In genomic region chr6:45543298-45544235, GRCh38 we compare ENCODE assay signal across 17 cellular contexts.
DNase-seq lines count a peak whose midpoint lies in the region; ATAC-seq and TF ChIP-seq lines count a peak whose summit lies in the region.
"Had no signal": no experiment of that assay in that cellular context is flagged by ENCODE, and none has a peak within 500 bp of the region (broad histone marks: within the 10 kb centered on the region; RNA-seq: fewer than 3 reads in every experiment).

No MANE protein-coding gene starts in this region.

- intact Hi-C loops in natural killer cell (cut with micrococcal nuclease): no loop called here

- no peak overlapping the region for H3K4me3 ChIP-seq in foreskin fibroblast (ENCODE audit: low read depth in 1 of 2, low read length in 2 of 2)
- H3K4me3 ChIP-seq: BLaER1, esophagus muscularis mucosa had no signal

- H3K27ac Mint-ChIP-seq in natural killer cell treated with Interleukin-12 subunit alpha and Interleukin-12 subunit beta and Interleukin-15 and Interleukin-18, amount 100 ng/mL, for 72 hours: peak overlapping the region; percentile 22 to 42
- H3K27ac Mint-ChIP-seq in natural killer cell (no peak overlapping the region), T-cell (no peak overlapping the region)
- peak overlapping the region; percentile 78 for H3K27ac Mint-ChIP-seq in activated T-helper 17 cell treated with anti-CD3 and anti-CD28 coated beads, Interleukin-2, amount 50 U/mL, for 72 hours
- H3K27ac Mint-ChIP-seq: progenitor cell of endocrine pancreas; stimulated activated memory B cell treated with anti-CD40 and anti-IgM and Interleukin-4, amounts not matched to agents 10 μg/mL and 1 μg/mL and 100 μg/mL, for 72 hours had no signal

- CTCF ChIA-PET in T-cell (lab: Charles Lee): interaction anchor here in 1 of 2 donors (0.6 kb wide), 1 partner anchor 19 kb away, joined by 3 read pairs; no protein-coding TSS in a partner anchor

- DNase-seq in natural killer cell treated with Interleukin-12 subunit alpha and Interleukin-12 subunit beta and Interleukin-15 and Interleukin-18, amount 100 ng/mL, for 72 hours (ENCODE audit: low spot score): no peak
- DNase-seq in natural killer cell: no peak
- peak; percentile 60 to 76 for DNase-seq in foreskin fibroblast
- no peak for DNase-seq in NCI-H1694 (lab: John Stamatoyannopoulos, UW)
- no peak for DNase-seq in T-cell
- DNase-seq: central memory CD4-positive, alpha-beta T cell; midbrain; NCI-H524 treated with DMSO at 0.1 percent for 48 hours; SHP77 had no signal

- ATAC-seq in natural killer cell treated with Interleukin-12 subunit alpha and Interleukin-12 subunit beta and Interleukin-15 and Interleukin-18, amount 100 ng/mL, for 72 hours: peak in 1 of 2 donors; percentile 71
- ATAC-seq in natural killer cell (no peak), HG03354 (IDR thresholded peaks at IDR 0.05; ENCODE audit: poor library complexity, severe bottlenecking, unreplicated experiment) (no peak), GM18519 (IDR thresholded peaks at IDR 0.05; ENCODE audit: low FRiP score, unreplicated experiment) (no peak), T-cell (replicated peaks in 1 of 4) (no peak)
- ATAC-seq in activated T-helper 17 cell treated with anti-CD3 and anti-CD28 coated beads, Interleukin-2, amount 50 U/mL, for 72 hours (replicated peaks): peak; percentile 92
- ATAC-seq: HCT116; stimulated activated memory B cell treated with anti-CD40 and anti-IgM and Interleukin-4, amounts not matched to agents 10 μg/mL and 1 μg/mL and 100 μg/mL, for 72 hours had no signal

- no peak for TF ChIP-seq CTCF in natural killer cell (IDR thresholded peaks at IDR 0.05)
- no peak for TF ChIP-seq CTCF in foreskin fibroblast (IDR thresholded peaks at IDR 0.05; ENCODE audit: low read depth, low read length)

- POLR2A ChIA-PET in T-cell (lab: Charles Lee): interaction anchor here in 1 of 2 donors (0.6 kb wide), 2 partner anchors 12 to 1446 kb away, joined by 3 read pairs; no protein-coding TSS in a partner anchor

- H3K27me3 Mint-ChIP-seq in natural killer cell treated with Interleukin-12 subunit alpha and Interleukin-12 subunit beta and Interleukin-15 and Interleukin-18, amount 100 ng/mL, for 72 hours: no peaks in the 10 kb centered on the region
- H3K27me3 Mint-ChIP-seq in natural killer cell (ENCODE audit: low read depth in 2 of 2): no peaks in the 10 kb centered on the region
- H3K27me3 Mint-ChIP-seq in activated T-helper 17 cell treated with anti-CD3 and anti-CD28 coated beads, Interleukin-2, amount 50 U/mL, for 72 hours: no peaks in the 10 kb centered on the region
- no peaks in the 10 kb centered on the region for H3K27me3 Mint-ChIP-seq in T-cell
- H3K27me3 Mint-ChIP-seq: progenitor cell of endocrine pancreas; stimulated activated memory B cell treated with anti-CD40 and anti-IgM and Interleukin-4, amounts not matched to agents 10 μg/mL and 1 μg/mL and 100 μg/mL, for 72 hours had no signal

- peaks cover 0 to 18% of the 10 kb centered on the region in 2 donors for H3K4me1 Mint-ChIP-seq in natural killer cell treated with Interleukin-12 subunit alpha and Interleukin-12 subunit beta and Interleukin-15 and Interleukin-18, amount 100 ng/mL, for 72 hours (ENCODE audit: low read depth in 2 of 2)
- no peaks in the 10 kb centered on the region for H3K4me1 Mint-ChIP-seq in natural killer cell
- H3K4me1 Mint-ChIP-seq in activated T-helper 17 cell treated with anti-CD3 and anti-CD28 coated beads, Interleukin-2, amount 50 U/mL, for 72 hours: peaks cover 31% of the 10 kb centered on the region
- peaks cover 11 to 16% (median 15%) of the 10 kb centered on the region in 3 donors for H3K4me1 Mint-ChIP-seq in T-cell

- peak overlapping the region; percentile 24 for H3K4me3 Mint-ChIP-seq in natural killer cell treated with Interleukin-12 subunit alpha and Interleukin-12 subunit beta and Interleukin-15 and Interleukin-18, amount 100 ng/mL, for 72 hours
- H3K4me3 Mint-ChIP-seq in natural killer cell (no peak overlapping the region), T-cell (no peak overlapping the region)
- H3K4me3 Mint-ChIP-seq in activated T-helper 17 cell treated with anti-CD3 and anti-CD28 coated beads, Interleukin-2, amount 50 U/mL, for 72 hours: peak overlapping the region; percentile 61
- H3K4me3 Mint-ChIP-seq: stimulated activated memory B cell treated with anti-CD40 and anti-IgM and Interleukin-4, amounts not matched to agents 10 μg/mL and 1 μg/mL and 100 μg/mL, for 72 hours had no signal

- H3K36me3 Mint-ChIP-seq in natural killer cell treated with Interleukin-12 subunit alpha and Interleukin-12 subunit beta and Interleukin-15 and Interleukin-18, amount 100 ng/mL, for 72 hours: peaks cover 12% of the 10 kb centered on the region
- no peaks in the 10 kb centered on the region for H3K36me3 Mint-ChIP-seq in natural killer cell
- H3K36me3 Mint-ChIP-seq in activated T-helper 17 cell treated with anti-CD3 and anti-CD28 coated beads, Interleukin-2, amount 50 U/mL, for 72 hours (ENCODE audit: low read depth): peaks cover 98% of the 10 kb centered on the region
- H3K36me3 Mint-ChIP-seq in T-cell: peaks cover 20% of the 10 kb centered on the region
- H3K36me3 Mint-ChIP-seq: stimulated activated memory B cell treated with anti-CD40 and anti-IgM and Interleukin-4, amounts not matched to agents 10 μg/mL and 1 μg/mL and 100 μg/mL, for 72 hours had no signal

- H3K9me3 Mint-ChIP-seq in natural killer cell treated with Interleukin-12 subunit alpha and Interleukin-12 subunit beta and Interleukin-15 and Interleukin-18, amount 100 ng/mL, for 72 hours: no peaks in the 10 kb centered on the region
- H3K9me3 Mint-ChIP-seq in natural killer cell (no peaks in the 10 kb centered on the region), T-cell (no peaks in the 10 kb centered on the region)
- H3K9me3 Mint-ChIP-seq in activated T-helper 17 cell treated with anti-CD3 and anti-CD28 coated beads, Interleukin-2, amount 50 U/mL, for 72 hours: no peaks in the 10 kb centered on the region
- H3K9me3 Mint-ChIP-seq: stimulated activated memory B cell treated with anti-CD40 and anti-IgM and Interleukin-4, amounts not matched to agents 10 μg/mL and 1 μg/mL and 100 μg/mL, for 72 hours had no signal

Comparison
In these comparisons a context has a peak if more than half of its experiments do, and no peak if none do; other contexts are left out.
1. H3K27ac Mint-ChIP-seq: peak in natural killer cell treated with Interleukin-12 subunit alpha and Interleukin-12 subunit beta and Interleukin-15 and Interleukin-18, amount 100 ng/mL, for 72 hours (2 of 2) and activated T-helper 17 cell treated with anti-CD3 and anti-CD28 coated beads, Interleukin-2, amount 50 U/mL, for 72 hours (single experiment); none in natural killer cell (0 of 2) and T-cell (0 of 2).
2. H3K4me3 Mint-ChIP-seq: peak in natural killer cell treated with Interleukin-12 subunit alpha and Interleukin-12 subunit beta and Interleukin-15 and Interleukin-18, amount 100 ng/mL, for 72 hours (single experiment) and activated T-helper 17 cell treated with anti-CD3 and anti-CD28 coated beads, Interleukin-2, amount 50 U/mL, for 72 hours (single experiment); none in natural killer cell (single experiment) and T-cell (0 of 3).
3. DNase-seq: peak in foreskin fibroblast (2 of 2); none in natural killer cell treated with Interleukin-12 subunit alpha and Interleukin-12 subunit beta and Interleukin-15 and Interleukin-18, amount 100 ng/mL, for 72 hours (single experiment), natural killer cell (single experiment), NCI-H1694 (single experiment) and T-cell (0 of 34).